Comparison of ENCODE assay signal across 10 cellular contexts in genomic region chr2:161426788-161427412, GRCh38. TPM values are rescaled to one million over a fixed set of nuclear protein-coding genes. Genes with fewer than 3 reads are reported as not detected.
DNase-seq lines count a peak whose midpoint lies in the region; ATAC-seq and TF ChIP-seq lines count a peak whose summit lies in the region.
"Had no signal": no experiment of that assay in that cellular context is flagged by ENCODE, and none has a peak within 500 bp of the region (broad histone marks: within the 10 kb centered on the region; RNA-seq: fewer than 3 reads in every experiment).

No MANE protein-coding gene starts in this region.

- H3K27ac Mint-ChIP-seq in brain (peak overlapping the region in 2 of 5 experiments; percentile 14 to 96), type B pancreatic cell (peak overlapping the region; percentile 57)

- no peak overlapping the region for H3K27ac ChIP-seq in left lung

- H3K27me3 Mint-ChIP-seq in brain (peaks cover 96% of the 10 kb centered on the region), type B pancreatic cell (peaks cover 93% of the 10 kb centered on the region)

- no peaks in the 10 kb centered on the region for H3K9me3 ChIP-seq in left lung

- no peaks in the 10 kb centered on the region for H3K36me3 ChIP-seq in left lung

- peaks cover 93 to 100% of the 10 kb centered on the region in 2 donors for H3K27me3 ChIP-seq in left lung

- ATAC-seq in left lung, result peak; percentile 21

- H3K4me3 Mint-ChIP-seq in brain (peak overlapping the region; percentile 49 to 86 (median 78)), type B pancreatic cell (peak overlapping the region; percentile 86)

- TF ChIP-seq CTCF in brain (conservative IDR thresholded peaks at IDR 0.05) (peak; percentile 32 to 75), left lung (IDR thresholded peaks at IDR 0.05) (no peak), type B pancreatic cell (conservative IDR thresholded peaks at IDR 0.05) (peak; percentile 73)

- peaks cover 6 to 17% of the 10 kb centered on the region in 2 donors for H3K4me1 ChIP-seq in left lung

- peak; percentile 48 for DNase-seq in stimulated activated CD4-positive, alpha-beta T cell treated with anti-CD3 and anti-CD28 coated beads, Interleukin-15, amount 100 ng/mL, for 24 hours
- no peak for DNase-seq in stimulated activated CD4-positive, alpha-beta T cell treated with anti-CD3 and anti-CD28 coated beads, Interleukin-12 subunit alpha, Interleukin-12 subunit beta, amount 100 ng/mL, for 4 hours
- DNase-seq in left lung, result peak in 1 of 2 donors; percentile 76
- no peak for DNase-seq in type B pancreatic cell (ENCODE audit: extremely low spot score, unreplicated experiment)
- no peak for DNase-seq in NCI-H1436 treated with DMSO at 0.1 percent for 48 hours (lab: John Stamatoyannopoulos, UW)
- no peak for DNase-seq in NOMO-1 treated with dmso at 0.1 percent for 144 hours (lab: John Stamatoyannopoulos, UW; ENCODE audit: unreplicated experiment)
- no peak for DNase-seq in NCI-H1092 (lab: John Stamatoyannopoulos, UW)

- H3K36me3 Mint-ChIP-seq in brain (no peaks in the 10 kb centered on the region), type B pancreatic cell (no peaks in the 10 kb centered on the region)

- intact Hi-C loops in left lung (cut with DNase I), result no loop called here

- H3K9me3 Mint-ChIP-seq in brain (peaks cover 4 to 32% (median 15%) of the 10 kb centered on the region in 5 experiments), type B pancreatic cell (no peaks in the 10 kb centered on the region)

- no peak overlapping the region for H3K4me3 ChIP-seq in left lung

- H3K4me1 Mint-ChIP-seq in brain (peaks cover 25% of the 10 kb centered on the region), type B pancreatic cell (ENCODE audit: unreplicated experiment) (peaks cover 15% of the 10 kb centered on the region)

RNA-seq across cellular contexts. Expression of gene TBR1, which starts 10.8 kb away (rescaled TPM):
- polyA plus RNA-seq in brain (ENCODE audit: insufficient read depth, low read depth, low replicate concordance), result 9.4 TPM
- total RNA-seq in left lung, result under 1 TPM in 1 of 2 donors, not detected in 1; 0.08 TPM
- total RNA-seq in type B pancreatic cell (ENCODE audit: low replicate concordance), result 1.1 TPM in 1 of 2 replicates, not detected in the other
- total RNA-seq: subcutaneous adipose tissue had no signal
- polyA plus RNA-seq: liver had no signal

Comparison
In these comparisons a context has a peak if more than half of its experiments do, and no peak if none do; other contexts are left out.
1. CTCF ChIP-seq: peak in brain (2 of 2) and type B pancreatic cell (single experiment); none in left lung (0 of 2).